In genomic region chr10:70528726-70529362, GRCh38 we compare ENCODE assay signal across 9 cellular contexts. TPM values are rescaled to one million over a fixed set of nuclear protein-coding genes. Genes with fewer than 3 reads are reported as not detected.
A peak's percentile ranks its signal among the peaks of the same experiment; 100 is the strongest.
DNase-seq lines count a peak whose midpoint lies in the region; ATAC-seq, FAIRE-seq and TF ChIP-seq lines count a peak whose summit lies in the region.
"Had no signal": no experiment of that assay in that cellular context is flagged by ENCODE, and none has a peak within 500 bp of the region (broad histone marks: within the 10 kb centered on the region; RNA-seq: fewer than 3 reads in every experiment).

No MANE protein-coding gene starts in this region.

- no peaks in the 10 kb centered on the region for H3K27me3 ChIP-seq in A673 (replicated peaks; ENCODE audit: insufficient read depth, low read depth, low read length, poor library complexity)
- H3K27me3 ChIP-seq in SJCRH30, result no peaks in the 10 kb centered on the region
- no peaks in the 10 kb centered on the region for H3K27me3 ChIP-seq in CD8-positive, alpha-beta memory T cell (ENCODE audit: insufficient read depth, low read length, poor library complexity, severe bottlenecking)

- no peak for TF ChIP-seq POLR2A in GM12892 (IDR thresholded peaks at IDR 0.05; ENCODE audit: low read depth, low read length)
- no peak for TF ChIP-seq POLR2A in GM18505 (IDR thresholded peaks at IDR 0.05; ENCODE audit: borderline replicate concordance, extremely low read depth, insufficient read depth, insufficient read length)

- ATAC-seq in GM18505 (IDR thresholded peaks at IDR 0.05; ENCODE audit: unreplicated experiment), result no peak

- DNase-seq in A673 (ENCODE audit: low spot score) (peak; percentile 75), GM12892 (ENCODE audit: insufficient read length) (no peak), SJCRH30 (peak; percentile 45 to 71), head of caudate nucleus (peak in 22 of 42 donors; percentile 29 to 69 (median 45)), GM20000 (ENCODE audit: low spot score) (no peak)
- DNase-seq in activated CD4-positive, CD25-positive, alpha-beta regulatory T cell treated with anti-CD3 and anti-CD28 coated beads, Interleukin-2, amount 50 U/mL, for 72 hours, result no peak
- no peak for DNase-seq in CD8-positive, alpha-beta memory T cell

- no peak overlapping the region for H3K4me3 Mint-ChIP-seq in CD8-positive, alpha-beta memory T cell

- H3K27ac Mint-ChIP-seq in CD8-positive, alpha-beta memory T cell, result no peak overlapping the region

- no peaks in the 10 kb centered on the region for H3K36me3 ChIP-seq in A673 (ENCODE audit: insufficient read depth, low read length, poor library complexity, severe bottlenecking)
- H3K36me3 ChIP-seq in SJCRH30, result no peaks in the 10 kb centered on the region
- H3K36me3 ChIP-seq in CD8-positive, alpha-beta memory T cell (ENCODE audit: insufficient read depth, low read length), result no peaks in the 10 kb centered on the region
- H3K36me3 ChIP-seq: thoracic aorta had no signal

- H3K27ac ChIP-seq in A673 (ENCODE audit: low read depth, low read length, poor library complexity, severe bottlenecking) (no peak overlapping the region), SJCRH30 (no peak overlapping the region)
- H3K27ac ChIP-seq in CD8-positive, alpha-beta memory T cell (ENCODE audit: low read depth, low read length), result no peak overlapping the region
- H3K27ac ChIP-seq: thoracic aorta had no signal

- FAIRE-seq in GM12892 (lab: Jason Lieb, UNC), result peak; percentile 95

- peaks cover 0 to 2% of the 10 kb centered on the region in 2 donors for H3K27me3 Mint-ChIP-seq in CD8-positive, alpha-beta memory T cell

- POLR2A ChIA-PET in A673 (lab: Charles Lee; ENCODE audit: low non-redundant PET), result interaction anchor here (0.6 kb wide), 1 partner anchor 191 kb away, joined by 10 read pairs; no protein-coding TSS in a partner anchor
- POLR2A ChIA-PET in CD8-positive, alpha-beta memory T cell (lab: Charles Lee), result interaction anchor here (0.6 to 1.1 kb wide), 2 partner anchors 9 to 773 kb away, joined by 3 to 5 read pairs; no protein-coding TSS in a partner anchor

- intact Hi-C loops in A673 (cut with micrococcal nuclease; ENCODE audit: unreplicated experiment), result no loop called here
- intact Hi-C loops in head of caudate nucleus (cut with DNase I), result no loop called here

- H3K4me1 ChIP-seq in A673 (ENCODE audit: insufficient read depth, low read length, poor library complexity, severe bottlenecking) (no peaks in the 10 kb centered on the region), SJCRH30 (no peaks in the 10 kb centered on the region)
- no peaks in the 10 kb centered on the region for H3K4me1 ChIP-seq in CD8-positive, alpha-beta memory T cell (ENCODE audit: insufficient read depth, low read length)

- H3K9me3 ChIP-seq in A673 (ENCODE audit: low read depth, low read length, poor library complexity, severe bottlenecking) (no peaks in the 10 kb centered on the region), SJCRH30 (replicated peaks) (no peaks in the 10 kb centered on the region)
- H3K9me3 ChIP-seq in CD8-positive, alpha-beta memory T cell (ENCODE audit: low read length), result no peaks in the 10 kb centered on the region
- H3K9me3 ChIP-seq: thoracic aorta had no signal

- BruUV-seq in A673 (replicated peaks; lab: Mats Ljungman, UMichigan), result no TSS peak

- TF ChIP-seq CTCF in A673 (conservative IDR thresholded peaks at IDR 0.05; ENCODE audit: low read depth, low read length), result no peak
- no peak for TF ChIP-seq CTCF in GM20000 (IDR thresholded peaks at IDR 0.05; ENCODE audit: extremely low read depth, missing control alignments)

- no peaks in the 10 kb centered on the region for H3K36me3 Mint-ChIP-seq in CD8-positive, alpha-beta memory T cell

- H3K4me1 Mint-ChIP-seq in CD8-positive, alpha-beta memory T cell, result no peaks in the 10 kb centered on the region

- CTCF ChIA-PET in A673 (lab: Charles Lee), result no interaction called here
- CTCF ChIA-PET in CD8-positive, alpha-beta memory T cell (lab: Charles Lee), result interaction anchor here (0.9 to 1.4 kb wide), 3 partner anchors 10 to 68 kb away, joined by 3 read pairs; no protein-coding TSS in a partner anchor

- no peak overlapping the region for H3K4me3 ChIP-seq in A673 (ENCODE audit: low read depth, low read length, poor library complexity, severe bottlenecking)
- H3K4me3 ChIP-seq in SJCRH30, result no peak overlapping the region
- no peak overlapping the region for H3K4me3 ChIP-seq in CD8-positive, alpha-beta memory T cell (ENCODE audit: low read length)
- H3K4me3 ChIP-seq: thoracic aorta had no signal

- H3K9me3 Mint-ChIP-seq in CD8-positive, alpha-beta memory T cell, result no peaks in the 10 kb centered on the region

RNA-seq across cellular contexts. Expression of gene PALD1, which starts 50.3 kb away (rescaled TPM):
- total RNA-seq in A673 (2021), result 9.0 and 9.9 TPM in 2 replicates
- 2.2 TPM for polyA plus RNA-seq in GM12892 (2012; ENCODE audit: missing spikeins)
- total RNA-seq in SJCRH30 (2014; rRNA removed; shearing (Covaris generic)), result 12.5 and 12.8 TPM in 2 replicates
- total RNA-seq in CD8-positive, alpha-beta memory T cell, result under 1 TPM; 0.20 to 0.29 TPM
- polyA plus RNA-seq in CD8-positive, alpha-beta memory T cell, result not detected

Comparison
In these comparisons a context has a peak if more than half of its experiments do, and no peak if none do; other contexts are left out.
1. DNase-seq: peak in A673 (single experiment), SJCRH30 (2 of 2) and head of caudate nucleus (22 of 42); none in GM12892 (single experiment), activated CD4-positive, CD25-positive, alpha-beta regulatory T cell treated with anti-CD3 and anti-CD28 coated beads, Interleukin-2, amount 50 U/mL, for 72 hours (single experiment), CD8-positive, alpha-beta memory T cell (0 of 5) and GM20000 (single experiment).